Comparison of ENCODE assay signal across 15 cellular contexts in the genomic region with DNA sequence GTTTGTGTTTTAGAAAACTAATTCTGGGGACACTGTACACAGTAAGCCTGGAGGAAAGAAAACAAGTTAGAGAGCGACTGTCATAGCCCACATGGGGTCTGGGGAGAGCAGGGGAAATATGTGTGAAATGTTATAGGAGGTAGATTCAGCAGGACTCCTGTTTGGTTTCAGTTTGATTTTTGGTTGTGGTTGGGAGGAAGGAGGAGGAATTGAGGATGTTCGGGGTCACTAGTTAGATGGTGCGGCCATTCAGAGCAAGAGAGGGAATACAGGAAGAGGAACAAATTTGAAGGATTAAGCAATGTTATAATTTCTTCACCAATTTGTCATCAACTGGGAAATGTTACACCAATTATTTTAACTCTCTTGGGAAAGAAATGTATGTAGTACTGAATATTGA. TPM values are rescaled to one million over a fixed set of nuclear protein-coding genes. Genes with fewer than 3 reads are reported as not detected.
DNase-seq lines count a peak whose midpoint lies in the region; ATAC-seq and TF ChIP-seq lines count a peak whose summit lies in the region.
"Had no signal": no experiment of that assay in that cellular context is flagged by ENCODE, and none has a peak within 500 bp of the region (broad histone marks: within the 10 kb centered on the region; RNA-seq: fewer than 3 reads in every experiment).

No MANE protein-coding gene starts in this region.

- H3K36me3 Mint-ChIP-seq in activated naive CD8-positive, alpha-beta T cell treated with anti-CD3 and anti-CD28 coated beads, Interleukin-2, amount 10 ng/mL, durations not matched to agents 7 days and 5 days = peaks cover 39% of the 10 kb centered on the region
- peaks cover 6% of the 10 kb centered on the region for H3K36me3 Mint-ChIP-seq in Calu3 (ENCODE audit: insufficient read depth, unreplicated experiment)

- H3K4me3 Mint-ChIP-seq in activated naive CD8-positive, alpha-beta T cell treated with anti-CD3 and anti-CD28 coated beads, Interleukin-2, amount 10 ng/mL, durations not matched to agents 7 days and 5 days = no peak overlapping the region
- H3K4me3 Mint-ChIP-seq in Calu3 (ENCODE audit: low read depth, unreplicated experiment) = no peak overlapping the region
- H3K4me3 Mint-ChIP-seq: B cell had no signal

- no peaks in the 10 kb centered on the region for H3K4me1 ChIP-seq in DND-41 (ENCODE audit: insufficient read depth, low read length)

- H3K4me2 ChIP-seq in DND-41 (ENCODE audit: insufficient read depth, low read length) = no peak overlapping the region

- H3K79me2 ChIP-seq in DND-41 (ENCODE audit: insufficient read depth, low read length) = peaks cover 95% of the 10 kb centered on the region

- no peaks in the 10 kb centered on the region for H3K27me3 ChIP-seq in DND-41 (ENCODE audit: insufficient read depth, low read length, poor library complexity)

- H3K36me3 ChIP-seq in DND-41 (ENCODE audit: insufficient read depth, low read length) = no peaks in the 10 kb centered on the region

- H3K9me3 Mint-ChIP-seq in activated naive CD8-positive, alpha-beta T cell treated with anti-CD3 and anti-CD28 coated beads, Interleukin-2, amount 10 ng/mL, durations not matched to agents 7 days and 5 days = no peaks in the 10 kb centered on the region
- H3K9me3 Mint-ChIP-seq in Calu3 (ENCODE audit: low read depth, unreplicated experiment) = no peaks in the 10 kb centered on the region

- ATAC-seq in DND-41 (ENCODE audit: insufficient read depth, low read depth) (peak; percentile 33; the same call in 1 of the 3 replicates), omental fat pad (ENCODE audit: low FRiP score) (peak; percentile 36)
- ATAC-seq in activated naive CD8-positive, alpha-beta T cell treated with anti-CD3 and anti-CD28 coated beads, Interleukin-2, amount 10 ng/mL, durations not matched to agents 7 days and 5 days (ENCODE audit: low read depth) = no peak

- intact Hi-C loops in Calu3 (cut with micrococcal nuclease; ENCODE audit: unreplicated experiment) = no loop called here

- POLR2A ChIA-PET in activated naive CD8-positive, alpha-beta T cell treated with anti-CD3 and anti-CD28 coated beads, Interleukin-2, amount 10 ng/mL, durations not matched to agents 7 days and 5 days (lab: Charles Lee) = no interaction called here

- no peak overlapping the region for H3K27ac ChIP-seq in DND-41 (ENCODE audit: low read length)

- TF ChIP-seq CTCF in DND-41 (IDR thresholded peaks at IDR 0.05; ENCODE audit: borderline replicate concordance, extremely low read depth, low read length, poor library complexity, severe bottlenecking) = no peak
- no peak for TF ChIP-seq CTCF in omental fat pad (IDR thresholded peaks at IDR 0.05)
- TF ChIP-seq CTCF in Calu3 (IDR thresholded peaks at IDR 0.05; ENCODE audit: unreplicated experiment) = no peak

- peaks cover 52% of the 10 kb centered on the region for H4K20me1 ChIP-seq in DND-41 (ENCODE audit: insufficient read depth, low read length)

- peaks cover 29% of the 10 kb centered on the region for H3K4me1 Mint-ChIP-seq in activated naive CD8-positive, alpha-beta T cell treated with anti-CD3 and anti-CD28 coated beads, Interleukin-2, amount 10 ng/mL, durations not matched to agents 7 days and 5 days
- peaks cover 7% of the 10 kb centered on the region for H3K4me1 Mint-ChIP-seq in Calu3 (ENCODE audit: low read depth, unreplicated experiment)

- no peaks in the 10 kb centered on the region for H3K9me3 ChIP-seq in DND-41 (ENCODE audit: insufficient read depth, low read length, severe bottlenecking)

- H3K27me3 Mint-ChIP-seq in activated naive CD8-positive, alpha-beta T cell treated with anti-CD3 and anti-CD28 coated beads, Interleukin-2, amount 10 ng/mL, durations not matched to agents 7 days and 5 days = no peaks in the 10 kb centered on the region
- no peaks in the 10 kb centered on the region for H3K27me3 Mint-ChIP-seq in Calu3 (ENCODE audit: unreplicated experiment)
- H3K27me3 Mint-ChIP-seq: B cell, progenitor cell of endocrine pancreas had no signal

- H3K27ac Mint-ChIP-seq in activated naive CD8-positive, alpha-beta T cell treated with anti-CD3 and anti-CD28 coated beads, Interleukin-2, amount 10 ng/mL, durations not matched to agents 7 days and 5 days = peak overlapping the region; percentile 3
- H3K27ac Mint-ChIP-seq in Calu3 (ENCODE audit: unreplicated experiment) = no peak overlapping the region
- H3K27ac Mint-ChIP-seq: B cell, progenitor cell of endocrine pancreas had no signal

- H3K9ac ChIP-seq in DND-41 (ENCODE audit: low read depth, low read length) = no peak overlapping the region

- H3K4me3 ChIP-seq in DND-41 (ENCODE audit: low read depth in 1 of 2, low read length in 2 of 2) = no peak overlapping the region

- no peak overlapping the region for H2AFZ ChIP-seq in DND-41 (ENCODE audit: low read depth, low read length)

- no TSS peak for BruUV-seq in Calu3 (replicated peaks; lab: Mats Ljungman, UMichigan)

- CTCF ChIA-PET in Calu3 (lab: Charles Lee) = no interaction called here

- DNase-seq in DND-41 (no peak), NOMO-1 (lab: John Stamatoyannopoulos, UW; ENCODE audit: unreplicated experiment in 2 of 2) (peak; percentile 68 to 87), omental fat pad (ENCODE audit: low spot score) (no peak), kidney tubule cell (ENCODE audit: low spot score) (no peak), Calu3 (no peak), GOT3 (lab: John Stamatoyannopoulos, UW) (no peak)
- DNase-seq in activated naive CD8-positive, alpha-beta T cell treated with anti-CD3 and anti-CD28 coated beads, Interleukin-2, amount 10 ng/mL, durations not matched to agents 7 days and 5 days = no peak
- DNase-seq: activated CD4-positive, alpha-beta T cell treated with anti-CD3 and anti-CD28 coated beads, Interleukin-2, amount 50 U/mL, for 4 hours; amygdala; caudate nucleus; head of caudate nucleus; NCI-H226; stimulated activated CD4-positive, alpha-beta T cell treated with anti-CD3 and anti-CD28 coated beads, Interleukin-2, amount 100 ng/mL, for 24 hours had no signal

RNA-seq across cellular contexts. Expression of a gene that starts 25.1 kb away (rescaled TPM):
- 10 to 100 TPM; 84.0 to 95.1 TPM for total RNA-seq in activated naive CD8-positive, alpha-beta T cell treated with anti-CD3 and anti-CD28 coated beads, Interleukin-2, amount 10 ng/mL, durations not matched to agents 7 days and 5 days
- total RNA-seq in omental fat pad (10 to 100 TPM; 24.7 to 39.1 (median 34.2) TPM), Calu3 (2022) (21.7 and 26.8 TPM in 2 replicates)

Comparison
In these comparisons a context has a peak if more than half of its experiments do, and no peak if none do; other contexts are left out.
1. DNase-seq: peak in NOMO-1 (2 of 2); none in DND-41 (single experiment), activated naive CD8-positive, alpha-beta T cell treated with anti-CD3 and anti-CD28 coated beads, Interleukin-2, amount 10 ng/mL, durations not matched to agents 7 days and 5 days (single experiment), omental fat pad (single experiment), kidney tubule cell (single experiment), Calu3 (single experiment) and GOT3 (single experiment).